Comparison of ENCODE assay signal across 32 cellular contexts in genomic region chr16:83935858-83936255, GRCh38. TPM values are rescaled to one million over a fixed set of nuclear protein-coding genes. Genes with fewer than 3 reads are reported as not detected.
"Had no signal": no experiment of that assay in that cellular context is flagged by ENCODE, and none has a peak within 500 bp of the region (broad histone marks: within the 10 kb centered on the region; RNA-seq: fewer than 3 reads in every experiment).

No MANE protein-coding gene starts in this region.

- H3K36me3 ChIP-seq: brain microvascular endothelial cell, WERI-Rb-1 had no signal

- H3K9ac ChIP-seq: KMS-11 had no signal

- H3K4me2 ChIP-seq: KMS-11, PC-9 had no signal

- H3K4me1 Mint-ChIP-seq: activated naive CD8-positive, alpha-beta T cell treated with anti-CD3 and anti-CD28 coated beads, Interleukin-2, amount 50 U/mL, for 24 hours had no signal

- H3K9me3 Mint-ChIP-seq: activated CD4-positive, alpha-beta memory T cell treated with anti-CD3 and anti-CD28 coated beads, Interleukin-2, amount 10 ng/mL, durations not matched to agents 7 days and 5 days; activated naive CD4-positive, alpha-beta T cell treated with anti-CD3 and anti-CD28 coated beads, Interleukin-2, amount 10 ng/mL, durations not matched to agents 7 days and 5 days; activated naive CD8-positive, alpha-beta T cell treated with anti-CD3 and anti-CD28 coated beads, Interleukin-2, amount 50 U/mL, for 24 hours had no signal

- H3K27ac Mint-ChIP-seq: activated CD4-positive, alpha-beta memory T cell treated with anti-CD3 and anti-CD28 coated beads, Interleukin-2, amount 10 ng/mL, durations not matched to agents 7 days and 5 days; activated CD8-positive, alpha-beta memory T cell treated with anti-CD3 and anti-CD28 coated beads, Interleukin-2, amount 10 ng/mL, durations not matched to agents 7 days and 5 days; activated naive CD4-positive, alpha-beta T cell treated with anti-CD3 and anti-CD28 coated beads, Interleukin-2, amount 10 ng/mL, durations not matched to agents 7 days and 5 days; activated naive CD8-positive, alpha-beta T cell; activated naive CD8-positive, alpha-beta T cell treated with anti-CD3 and anti-CD28 coated beads, Interleukin-2, amount 50 U/mL, for 24 hours had no signal

- H3K36me3 Mint-ChIP-seq: activated CD8-positive, alpha-beta memory T cell treated with anti-CD3 and anti-CD28 coated beads, Interleukin-2, amount 10 ng/mL, durations not matched to agents 7 days and 5 days; activated naive CD4-positive, alpha-beta T cell treated with anti-CD3 and anti-CD28 coated beads, Interleukin-2, amount 10 ng/mL, durations not matched to agents 7 days and 5 days; activated naive CD8-positive, alpha-beta T cell had no signal

- H3K4me3 Mint-ChIP-seq: activated CD4-positive, alpha-beta memory T cell treated with anti-CD3 and anti-CD28 coated beads, Interleukin-2, amount 10 ng/mL, durations not matched to agents 7 days and 5 days; activated CD8-positive, alpha-beta memory T cell treated with anti-CD3 and anti-CD28 coated beads, Interleukin-2, amount 10 ng/mL, durations not matched to agents 7 days and 5 days; activated naive CD4-positive, alpha-beta T cell treated with anti-CD3 and anti-CD28 coated beads, Interleukin-2, amount 10 ng/mL, durations not matched to agents 7 days and 5 days; activated naive CD8-positive, alpha-beta T cell; activated naive CD8-positive, alpha-beta T cell treated with anti-CD3 and anti-CD28 coated beads, Interleukin-2, amount 50 U/mL, for 24 hours had no signal

- H3K4me3 ChIP-seq: PC-9 had no signal

- DNase-seq: activated CD4-positive, alpha-beta memory T cell treated with anti-CD3 and anti-CD28 coated beads, Interleukin-2, amount 10 ng/mL, durations not matched to agents 7 days and 5 days; activated CD4-positive, alpha-beta T cell treated with anti-CD3 and anti-CD28 coated beads for 1 hour; activated CD4-positive, alpha-beta T cell treated with anti-CD3 and anti-CD28 coated beads for 48 hours; activated CD4-positive, CD25-positive, alpha-beta regulatory T cell; activated CD8-positive, alpha-beta memory T cell treated with anti-CD3 and anti-CD28 coated beads for 24 hours; activated CD8-positive, alpha-beta memory T cell treated with anti-CD3 and anti-CD28 coated beads, Interleukin-2, amount 10 ng/mL, durations not matched to agents 7 days and 5 days; activated CD8-positive, alpha-beta memory T cell treated with anti-CD3 and anti-CD28 coated beads, Interleukin-2, amount 50 U/mL, for 48 hours; activated effector memory CD4-positive, alpha-beta T cell treated with Interleukin-2 at 50 U/mL for 16 hours; activated naive CD4-positive, alpha-beta T cell treated with anti-CD3 and anti-CD28 coated beads, Interleukin-2, amount 10 ng/mL, durations not matched to agents 7 days and 5 days; activated naive CD8-positive, alpha-beta T cell treated with anti-CD3 and anti-CD28 coated beads, Interleukin-2, amount 50 U/mL, for 24 hours; activated T-cell treated with anti-CD3 and anti-CD28 coated beads, Interleukin-2, amount 50 U/mL, for 48 hours; anterior cingulate cortex; brain microvascular endothelial cell; MM.1S; MV-4-11; NCI-H1092; NCI-H1436 treated with DMSO at 0.1 percent for 48 hours; NCI-H1694 treated with DMSO at 0.1 percent for 48 hours; NCI-H2029; NCI-H345; NCI-H524 treated with DMSO at 0.1 percent for 48 hours; NK-92 treated with Interleukin-12 subunit alpha and Interleukin-12 subunit beta, amount 100 ng/mL, for 24 hours; PC-9; SIG-M5; T1000; WERI-Rb-1 had no signal

- ATAC-seq: activated CD8-positive, alpha-beta memory T cell treated with anti-CD3 and anti-CD28 coated beads, Interleukin-2, amount 10 ng/mL, durations not matched to agents 7 days and 5 days; activated naive CD8-positive, alpha-beta T cell treated with anti-CD3 and anti-CD28 coated beads, Interleukin-2, amount 50 U/mL, for 24 hours had no signal

- H3K27me3 Mint-ChIP-seq: activated CD4-positive, alpha-beta memory T cell treated with anti-CD3 and anti-CD28 coated beads, Interleukin-2, amount 10 ng/mL, durations not matched to agents 7 days and 5 days; activated CD8-positive, alpha-beta memory T cell treated with anti-CD3 and anti-CD28 coated beads, Interleukin-2, amount 10 ng/mL, durations not matched to agents 7 days and 5 days; activated naive CD4-positive, alpha-beta T cell treated with anti-CD3 and anti-CD28 coated beads, Interleukin-2, amount 10 ng/mL, durations not matched to agents 7 days and 5 days; activated naive CD8-positive, alpha-beta T cell; activated naive CD8-positive, alpha-beta T cell treated with anti-CD3 and anti-CD28 coated beads, Interleukin-2, amount 50 U/mL, for 24 hours had no signal

- H2AFZ ChIP-seq: PC-9 had no signal

- H3K27ac ChIP-seq: brain microvascular endothelial cell, KMS-11, PC-9 had no signal

- H3K27me3 ChIP-seq: brain microvascular endothelial cell had no signal

RNA-seq across cellular contexts. Expression of gene NECAB2, which starts 32.2 kb away (rescaled TPM):
- total RNA-seq: activated CD4-positive, alpha-beta memory T cell treated with anti-CD3 and anti-CD28 coated beads, Interleukin-2, amount 10 ng/mL, durations not matched to agents 7 days and 5 days; activated CD8-positive, alpha-beta memory T cell treated with anti-CD3 and anti-CD28 coated beads, Interleukin-2, amount 10 ng/mL, durations not matched to agents 7 days and 5 days; LHCN-M2; SK-MEL-5; T-helper 1 cell treated with Interleukin-12 subunit alpha and Interleukin-12 subunit beta and Interleukin-4 antibody, amounts not matched to agents 30 ng/mL and 1 ng/mL, for 36 hours; T-helper 2 cell treated with Interferon-gamma antibody and Interleukin-4, amounts not matched to agents 100 ng/mL and 5 ng/mL, for 36 hours had no signal
